In genomic region chr14:68359862-68360552, GRCh38 we compare ENCODE assay signal across 8 cellular contexts.
DNase-seq lines count a peak whose midpoint lies in the region; ATAC-seq, FAIRE-seq and TF ChIP-seq lines count a peak whose summit lies in the region.

No MANE protein-coding gene starts in this region.

- peaks cover 0 to 9% of the 10 kb centered on the region in 2 donors for H3K4me1 ChIP-seq in lung (ENCODE audit: control insufficient read depth in 2 of 2, insufficient read depth in 2 of 2, low read length in 2 of 2)
- H3K4me1 ChIP-seq in thyroid gland = peaks cover 52 to 55% of the 10 kb centered on the region in 2 donors
- peaks cover 18% of the 10 kb centered on the region for H3K4me1 ChIP-seq in A673 (ENCODE audit: insufficient read depth, low read length, poor library complexity, severe bottlenecking)

- H3K36me3 ChIP-seq in lung (ENCODE audit: control insufficient read depth in 2 of 2, insufficient read depth in 2 of 2, low read length in 2 of 2) (no peaks in the 10 kb centered on the region), thyroid gland (no peaks in the 10 kb centered on the region), A673 (ENCODE audit: insufficient read depth, low read length, poor library complexity, severe bottlenecking) (no peaks in the 10 kb centered on the region)

- TF ChIP-seq POLR2A in thyroid gland (IDR thresholded peaks at IDR 0.05) = peak in 1 of 2 donors; percentile 31

- POLR2A ChIA-PET in A673 (lab: Charles Lee; ENCODE audit: low non-redundant PET) = interaction anchor here (0.6 kb wide), 1 partner anchor 433 kb away, joined by 8 read pairs; no protein-coding TSS in a partner anchor

- ATAC-seq in lung (ENCODE audit: insufficient read depth, low FRiP score) (peak; percentile 74), GM21786 (IDR thresholded peaks at IDR 0.05; ENCODE audit: unreplicated experiment) (no peak)

- BruUV-seq in A673 (replicated peaks; lab: Mats Ljungman, UMichigan) = no TSS peak

- H3K27me3 ChIP-seq in lung (ENCODE audit: control insufficient read depth, insufficient read depth) = no peaks in the 10 kb centered on the region
- no peaks in the 10 kb centered on the region for H3K27me3 ChIP-seq in thyroid gland
- H3K27me3 ChIP-seq in A673 (replicated peaks; ENCODE audit: insufficient read depth, low read depth, low read length, poor library complexity) = no peaks in the 10 kb centered on the region

- FAIRE-seq in D721Med (lab: Jason Lieb, UNC) = no peak

- H3K27ac ChIP-seq in lung (ENCODE audit: low read depth in 1 of 2, low read length in 1 of 2) (peak overlapping the region in 1 of 2 donors; percentile 71), thyroid gland (peak overlapping the region; percentile 84 to 95 (median 89)), A673 (ENCODE audit: low read depth, low read length, poor library complexity, severe bottlenecking) (no peak overlapping the region)

- no peak overlapping the region for H3K4me3 ChIP-seq in cardiac fibroblast (replicated peaks in 1 of 2; ENCODE audit: low read depth in 2 of 2, low read length in 2 of 2)
- H3K4me3 ChIP-seq in lung = no peak overlapping the region
- H3K4me3 ChIP-seq in thyroid gland (replicated peaks in 1 of 3) = no peak overlapping the region
- no peak overlapping the region for H3K4me3 ChIP-seq in A673 (ENCODE audit: low read depth, low read length, poor library complexity, severe bottlenecking)

- DNase-seq in Kasumi-1 (lab: John Stamatoyannopoulos, UW) = peak; percentile 65 to 74
- peak; percentile 53 to 75 for DNase-seq in cardiac fibroblast (ENCODE audit: low read depth in 2 of 2)
- DNase-seq in lung (ENCODE audit: low spot score) = peak; percentile 78
- DNase-seq in thyroid gland = peak; percentile 45 to 53
- DNase-seq in D721Med (ENCODE audit: insufficient read length, low spot score) = no peak
- no peak for DNase-seq in T1000 (lab: John Stamatoyannopoulos, UW)
- DNase-seq in A673 (ENCODE audit: low spot score) = no peak

- intact Hi-C loops in thyroid gland (cut with DNase I) (no loop called here), A673 (cut with micrococcal nuclease; ENCODE audit: unreplicated experiment) (no loop called here)

- 45 to 48% methylated on average over 7 of the region's 7 CpGs for WGBS in lung, 2 donors
- WGBS in thyroid gland, 2 donors = 52 to 53% methylated on average over 7 of the region's 7 CpGs

- TF ChIP-seq CTCF in cardiac fibroblast (IDR thresholded peaks at IDR 0.05; ENCODE audit: low read depth, low read length) (no peak), lung (IDR thresholded peaks at IDR 0.05; ENCODE audit: control extremely low read depth, extremely low read depth) (no peak), thyroid gland (IDR thresholded peaks at IDR 0.05) (no peak), D721Med (IDR thresholded peaks at IDR 0.05; ENCODE audit: insufficient read depth, missing control alignments) (no peak), A673 (conservative IDR thresholded peaks at IDR 0.05; ENCODE audit: low read depth, low read length) (no peak)

- no peaks in the 10 kb centered on the region for H3K9me3 ChIP-seq in lung (ENCODE audit: control insufficient read depth in 2 of 2, insufficient read depth in 1 of 2, low read length in 1 of 2)
- no peaks in the 10 kb centered on the region for H3K9me3 ChIP-seq in thyroid gland
- H3K9me3 ChIP-seq in A673 (ENCODE audit: low read depth, low read length, poor library complexity, severe bottlenecking) = no peaks in the 10 kb centered on the region

- CTCF ChIA-PET in A673 (lab: Charles Lee) = no interaction called here

Comparison
In these comparisons a context has a peak if more than half of its experiments do, and no peak if none do; other contexts are left out.
1. DNase-seq: peak in Kasumi-1 (2 of 2), cardiac fibroblast (2 of 2), lung (single experiment) and thyroid gland (2 of 2); none in D721Med (single experiment), T1000 (single experiment) and A673 (single experiment).